ENCODE assay signal across 20 cellular contexts in the genomic region with DNA sequence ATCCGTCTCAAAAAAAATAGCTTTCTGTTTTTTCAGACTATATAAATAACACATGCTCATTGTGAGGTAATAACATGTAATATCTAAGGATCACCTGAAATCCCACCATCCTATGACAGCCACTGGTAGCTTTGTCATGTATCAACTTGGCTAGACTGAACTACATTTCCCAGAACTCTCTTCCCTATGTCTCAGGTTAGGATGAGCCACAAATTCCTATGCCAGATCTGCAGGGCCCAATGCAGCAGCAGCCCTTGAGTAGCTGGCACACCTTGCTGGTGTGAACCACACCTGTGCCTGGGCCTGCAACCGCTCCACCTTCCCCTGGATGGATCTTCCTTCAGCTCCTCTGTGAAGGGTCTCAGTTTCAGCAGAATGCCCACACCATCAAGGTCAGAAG. TPM values are rescaled to one million over a fixed set of nuclear protein-coding genes. Genes with fewer than 3 reads are reported as not detected.
DNase-seq lines count a peak whose midpoint lies in the region; ATAC-seq lines count a peak whose summit lies in the region.
"Had no signal": no experiment of that assay in that cellular context is flagged by ENCODE, and none has a peak within 500 bp of the region (broad histone marks: within the 10 kb centered on the region; RNA-seq: fewer than 3 reads in every experiment).

No MANE protein-coding gene starts in this region.

- H3K36me3 ChIP-seq in CD8-positive, alpha-beta memory T cell (ENCODE audit: insufficient read depth, low read length): peaks cover 39% of the 10 kb centered on the region

- H3K4me3 Mint-ChIP-seq in CD8-positive, alpha-beta memory T cell: no peak overlapping the region
- no peak overlapping the region for H3K4me3 Mint-ChIP-seq in activated naive CD8-positive, alpha-beta T cell treated with anti-CD3 and anti-CD28 coated beads, Interleukin-2, amount 50 U/mL, for 24 hours
- no peak overlapping the region for H3K4me3 Mint-ChIP-seq in memory B cell
- H3K4me3 Mint-ChIP-seq: activated CD4-positive, alpha-beta T cell treated with anti-CD3 and anti-CD28 coated beads, Interleukin-2, amount 10 ng/mL, durations not matched to agents 7 days and 5 days had no signal

- DNase-seq in NCI-H82 (lab: John Stamatoyannopoulos, UW) (peak; percentile 18), NCI-H82 treated with DMSO at 0.1 percent for 48 hours (lab: John Stamatoyannopoulos, UW; ENCODE audit: unreplicated experiment) (no peak), memory B cell (ENCODE audit: low spot score in 2 of 2) (no peak), dermis blood vessel endothelial cell (no peak), A172 (ENCODE audit: low spot score) (no peak)
- no peak for DNase-seq in CD8-positive, alpha-beta memory T cell
- no peak for DNase-seq in activated naive CD8-positive, alpha-beta T cell treated with anti-CD3 and anti-CD28 coated beads, Interleukin-2, amount 50 U/mL, for 24 hours
- DNase-seq: activated CD4-positive, alpha-beta T cell treated with anti-CD3 and anti-CD28 coated beads, Interleukin-2, amount 10 ng/mL, durations not matched to agents 7 days and 5 days; activated T-cell treated with anti-CD3 and anti-CD28 coated beads for 4 hours; body of pancreas; cortex of kidney; EL; NCI-H1417 treated with DMSO at 0.1 percent for 48 hours; NCI-H2107; NCI-H748 treated with DMSO at 0.1 percent for 48 hours; PC-3; SJCRH30; stimulated activated CD8-positive, alpha-beta memory T cell treated with anti-CD3 and anti-CD28 coated beads, Interleukin-4, amount 100 ng/mL, for 48 hours had no signal

- H3K27ac Mint-ChIP-seq in CD8-positive, alpha-beta memory T cell: peak overlapping the region in 6 of 8 donors; percentile 11 to 77 (median 46)
- peak overlapping the region; percentile 33 for H3K27ac Mint-ChIP-seq in activated naive CD8-positive, alpha-beta T cell treated with anti-CD3 and anti-CD28 coated beads, Interleukin-2, amount 50 U/mL, for 24 hours
- peak overlapping the region; percentile 45 for H3K27ac Mint-ChIP-seq in memory B cell
- H3K27ac Mint-ChIP-seq: activated CD4-positive, alpha-beta T cell treated with anti-CD3 and anti-CD28 coated beads, Interleukin-2, amount 10 ng/mL, durations not matched to agents 7 days and 5 days had no signal

- no peaks in the 10 kb centered on the region for H3K4me1 ChIP-seq in CD8-positive, alpha-beta memory T cell (ENCODE audit: insufficient read depth, low read length)
- H3K4me1 ChIP-seq: body of pancreas, right atrium auricular region, SJCRH30 had no signal

- no peak overlapping the region for H3K4me3 ChIP-seq in CD8-positive, alpha-beta memory T cell (ENCODE audit: low read length)
- H3K4me3 ChIP-seq: body of pancreas, right atrium auricular region, SJCRH30 had no signal

- peaks cover 4 to 8% (median 7%) of the 10 kb centered on the region in 3 donors for H3K4me1 Mint-ChIP-seq in CD8-positive, alpha-beta memory T cell
- peaks cover 23% of the 10 kb centered on the region for H3K4me1 Mint-ChIP-seq in activated naive CD8-positive, alpha-beta T cell treated with anti-CD3 and anti-CD28 coated beads, Interleukin-2, amount 50 U/mL, for 24 hours
- no peaks in the 10 kb centered on the region for H3K4me1 Mint-ChIP-seq in memory B cell

- CTCF ChIA-PET in CD8-positive, alpha-beta memory T cell (lab: Charles Lee): no interaction called here

- H3K36me3 Mint-ChIP-seq in CD8-positive, alpha-beta memory T cell: peaks cover 0 to 84% (median 22%) of the 10 kb centered on the region in 3 donors
- H3K36me3 Mint-ChIP-seq in activated naive CD8-positive, alpha-beta T cell treated with anti-CD3 and anti-CD28 coated beads, Interleukin-2, amount 50 U/mL, for 24 hours (ENCODE audit: low read depth): peaks cover 42% of the 10 kb centered on the region
- peaks cover 22% of the 10 kb centered on the region for H3K36me3 Mint-ChIP-seq in memory B cell

- H3K9me3 Mint-ChIP-seq in CD8-positive, alpha-beta memory T cell: no peaks in the 10 kb centered on the region
- no peaks in the 10 kb centered on the region for H3K9me3 Mint-ChIP-seq in activated naive CD8-positive, alpha-beta T cell treated with anti-CD3 and anti-CD28 coated beads, Interleukin-2, amount 50 U/mL, for 24 hours
- H3K9me3 Mint-ChIP-seq in memory B cell: no peaks in the 10 kb centered on the region
- H3K9me3 Mint-ChIP-seq: activated CD4-positive, alpha-beta T cell treated with anti-CD3 and anti-CD28 coated beads, Interleukin-2, amount 10 ng/mL, durations not matched to agents 7 days and 5 days had no signal

- no peaks in the 10 kb centered on the region for H3K27me3 ChIP-seq in CD8-positive, alpha-beta memory T cell (ENCODE audit: insufficient read depth, low read length, poor library complexity, severe bottlenecking)
- H3K27me3 ChIP-seq: body of pancreas, right atrium auricular region, SJCRH30 had no signal

- H3K27ac ChIP-seq in CD8-positive, alpha-beta memory T cell (ENCODE audit: low read depth, low read length): no peak overlapping the region
- H3K27ac ChIP-seq: body of pancreas, right atrium auricular region, SJCRH30 had no signal

- no peaks in the 10 kb centered on the region for H3K27me3 Mint-ChIP-seq in CD8-positive, alpha-beta memory T cell
- no peaks in the 10 kb centered on the region for H3K27me3 Mint-ChIP-seq in activated naive CD8-positive, alpha-beta T cell treated with anti-CD3 and anti-CD28 coated beads, Interleukin-2, amount 50 U/mL, for 24 hours
- H3K27me3 Mint-ChIP-seq in memory B cell: no peaks in the 10 kb centered on the region
- H3K27me3 Mint-ChIP-seq: activated CD4-positive, alpha-beta T cell treated with anti-CD3 and anti-CD28 coated beads, Interleukin-2, amount 10 ng/mL, durations not matched to agents 7 days and 5 days had no signal

- POLR2A ChIA-PET in CD8-positive, alpha-beta memory T cell (lab: Charles Lee): no interaction called here

- no peaks in the 10 kb centered on the region for H3K9me3 ChIP-seq in CD8-positive, alpha-beta memory T cell (ENCODE audit: low read length)
- H3K9me3 ChIP-seq: body of pancreas, right atrium auricular region had no signal

- no peak for ATAC-seq in activated naive CD8-positive, alpha-beta T cell treated with anti-CD3 and anti-CD28 coated beads, Interleukin-2, amount 50 U/mL, for 24 hours
- ATAC-seq in memory B cell (ENCODE audit: low read depth) (no peak), GM19455 (IDR thresholded peaks at IDR 0.05; ENCODE audit: unreplicated experiment) (no peak)
- ATAC-seq: body of pancreas, PC-3 had no signal

RNA-seq across cellular contexts. Expression of gene OGFOD1, which starts 28.1 kb away (rescaled TPM):
- total RNA-seq in CD8-positive, alpha-beta memory T cell: 10 to 100 TPM; 87.9 to 91.9 TPM
- polyA plus RNA-seq in CD8-positive, alpha-beta memory T cell: 114 TPM
- total RNA-seq in dermis blood vessel endothelial cell: 71.6 and 155 TPM in 2 replicates
- total RNA-seq in A172 (2014; rRNA removed; shearing (Covaris generic)): 154 and 217 TPM in 2 replicates

RNA-seq across cellular contexts. Expression of gene NUDT21, which starts 28.3 kb away (rescaled TPM):
- 100 to 1,000 TPM; 334 to 359 TPM for total RNA-seq in CD8-positive, alpha-beta memory T cell
- 77.2 TPM for polyA plus RNA-seq in CD8-positive, alpha-beta memory T cell
- 102 and 147 TPM in 2 replicates for total RNA-seq in dermis blood vessel endothelial cell
- total RNA-seq in A172 (2014; rRNA removed; shearing (Covaris generic)): 177 and 191 TPM in 2 replicates

RNA-seq across cellular contexts. Expression of gene BBS2, which starts 40.4 kb away (rescaled TPM):
- total RNA-seq in CD8-positive, alpha-beta memory T cell: 10 to 100 TPM; 16.2 to 19.1 TPM
- 37.7 TPM for polyA plus RNA-seq in CD8-positive, alpha-beta memory T cell
- total RNA-seq in dermis blood vessel endothelial cell: 40.6 and 52.2 TPM in 2 replicates
- 57.6 and 64.5 TPM in 2 replicates for total RNA-seq in A172 (2014; rRNA removed; shearing (Covaris generic))

RNA-seq across cellular contexts. Expression of gene AMFR, which starts 54.1 kb away (rescaled TPM):
- 10 to 100 TPM; 64.3 to 70.1 TPM for total RNA-seq in CD8-positive, alpha-beta memory T cell
- 39.8 TPM for polyA plus RNA-seq in CD8-positive, alpha-beta memory T cell
- 244 and 318 TPM in 2 replicates for total RNA-seq in dermis blood vessel endothelial cell
- total RNA-seq in A172 (2014; rRNA removed; shearing (Covaris generic)): 172 and 175 TPM in 2 replicates
